In the genomic region with DNA sequence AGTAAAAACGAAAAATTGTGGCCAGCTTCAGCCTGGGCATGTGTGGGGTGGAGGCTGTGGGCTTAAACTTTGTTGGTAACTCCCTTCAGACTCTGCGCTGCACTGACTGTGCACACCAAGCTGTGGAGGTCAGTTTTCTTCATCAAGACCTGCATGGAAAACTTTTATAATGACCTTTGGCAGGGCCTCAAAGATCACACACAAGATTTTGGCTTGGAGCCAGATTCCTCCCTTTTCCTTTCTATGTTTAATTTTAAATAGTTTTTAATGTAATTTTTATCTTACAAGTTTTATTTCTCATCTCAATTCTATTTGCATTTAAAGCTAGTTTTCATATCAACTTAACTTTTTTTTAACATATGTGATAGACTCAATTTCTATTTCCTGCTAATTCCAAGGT, we compare ENCODE assay signal across 1 cellular context.
A peak's percentile ranks its signal among the peaks of the same experiment; 100 is the strongest.
TF ChIP-seq lines count a peak whose summit lies in the region.

No MANE protein-coding gene starts in this region.

TF ChIP-seq in K562, 482 proteins besides CTCF, POLR2A, EP300 and RAD21 (continued from another document):
- TF ChIP-seq, protein P1, sequence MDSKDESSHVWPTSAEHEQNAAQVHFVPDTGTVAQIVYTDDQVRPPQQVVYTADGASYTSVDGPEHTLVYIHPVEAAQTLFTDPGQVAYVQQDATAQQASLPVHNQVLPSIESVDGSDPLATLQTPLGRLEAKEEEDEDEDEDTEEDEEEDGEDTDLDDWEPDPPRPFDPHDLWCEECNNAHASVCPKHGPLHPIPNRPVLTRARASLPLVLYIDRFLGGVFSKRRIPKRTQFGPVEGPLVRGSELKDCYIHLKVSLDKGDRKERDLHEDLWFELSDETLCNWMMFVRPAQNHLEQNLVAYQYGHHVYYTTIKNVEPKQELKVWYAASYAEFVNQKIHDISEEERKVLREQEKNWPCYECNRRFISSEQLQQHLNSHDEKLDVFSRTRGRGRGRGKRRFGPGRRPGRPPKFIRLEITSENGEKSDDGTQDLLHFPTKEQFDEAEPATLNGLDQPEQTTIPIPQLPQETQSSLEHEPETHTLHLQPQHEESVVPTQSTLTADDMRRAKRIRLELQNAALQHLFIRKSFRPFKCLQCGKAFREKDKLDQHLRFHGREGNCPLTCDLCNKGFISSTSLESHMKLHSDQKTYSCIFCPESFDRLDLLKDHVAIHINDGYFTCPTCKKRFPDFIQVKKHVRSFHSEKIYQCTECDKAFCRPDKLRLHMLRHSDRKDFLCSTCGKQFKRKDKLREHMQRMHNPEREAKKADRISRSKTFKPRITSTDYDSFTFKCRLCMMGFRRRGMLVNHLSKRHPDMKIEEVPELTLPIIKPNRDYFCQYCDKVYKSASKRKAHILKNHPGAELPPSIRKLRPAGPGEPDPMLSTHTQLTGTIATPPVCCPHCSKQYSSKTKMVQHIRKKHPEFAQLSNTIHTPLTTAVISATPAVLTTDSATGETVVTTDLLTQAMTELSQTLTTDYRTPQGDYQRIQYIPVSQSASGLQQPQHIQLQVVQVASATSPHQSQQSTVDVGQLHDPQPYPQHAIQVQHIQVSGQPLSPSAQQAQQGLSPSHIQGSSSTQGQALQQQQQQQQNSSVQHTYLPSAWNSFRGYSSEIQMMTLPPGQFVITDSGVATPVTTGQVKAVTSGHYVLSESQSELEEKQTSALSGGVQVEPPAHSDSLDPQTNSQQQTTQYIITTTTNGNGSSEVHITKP (IDR thresholded peaks at IDR 0.05; ENCODE audit: partially characterized antibody): no peak
- TF ChIP-seq, protein P2, sequence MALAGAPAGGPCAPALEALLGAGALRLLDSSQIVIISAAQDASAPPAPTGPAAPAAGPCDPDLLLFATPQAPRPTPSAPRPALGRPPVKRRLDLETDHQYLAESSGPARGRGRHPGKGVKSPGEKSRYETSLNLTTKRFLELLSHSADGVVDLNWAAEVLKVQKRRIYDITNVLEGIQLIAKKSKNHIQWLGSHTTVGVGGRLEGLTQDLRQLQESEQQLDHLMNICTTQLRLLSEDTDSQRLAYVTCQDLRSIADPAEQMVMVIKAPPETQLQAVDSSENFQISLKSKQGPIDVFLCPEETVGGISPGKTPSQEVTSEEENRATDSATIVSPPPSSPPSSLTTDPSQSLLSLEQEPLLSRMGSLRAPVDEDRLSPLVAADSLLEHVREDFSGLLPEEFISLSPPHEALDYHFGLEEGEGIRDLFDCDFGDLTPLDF (CRISPR knock-in tag; IDR thresholded peaks at IDR 0.05): no peak
- no peak for TF ChIP-seq BACH1 (tag; IDR thresholded peaks at IDR 0.05)
- peak; percentile 83 for TF ChIP-seq NFIC (IDR thresholded peaks at IDR 0.05)
- TF ChIP-seq CREM (IDR thresholded peaks at IDR 0.05; ENCODE audit: low read depth): no peak
- no peak for TF ChIP-seq TAF9B (IDR thresholded peaks at IDR 0.05; ENCODE audit: partially characterized antibody)
